Comparison of ENCODE assay signal across 9 cellular contexts in the genomic region with DNA sequence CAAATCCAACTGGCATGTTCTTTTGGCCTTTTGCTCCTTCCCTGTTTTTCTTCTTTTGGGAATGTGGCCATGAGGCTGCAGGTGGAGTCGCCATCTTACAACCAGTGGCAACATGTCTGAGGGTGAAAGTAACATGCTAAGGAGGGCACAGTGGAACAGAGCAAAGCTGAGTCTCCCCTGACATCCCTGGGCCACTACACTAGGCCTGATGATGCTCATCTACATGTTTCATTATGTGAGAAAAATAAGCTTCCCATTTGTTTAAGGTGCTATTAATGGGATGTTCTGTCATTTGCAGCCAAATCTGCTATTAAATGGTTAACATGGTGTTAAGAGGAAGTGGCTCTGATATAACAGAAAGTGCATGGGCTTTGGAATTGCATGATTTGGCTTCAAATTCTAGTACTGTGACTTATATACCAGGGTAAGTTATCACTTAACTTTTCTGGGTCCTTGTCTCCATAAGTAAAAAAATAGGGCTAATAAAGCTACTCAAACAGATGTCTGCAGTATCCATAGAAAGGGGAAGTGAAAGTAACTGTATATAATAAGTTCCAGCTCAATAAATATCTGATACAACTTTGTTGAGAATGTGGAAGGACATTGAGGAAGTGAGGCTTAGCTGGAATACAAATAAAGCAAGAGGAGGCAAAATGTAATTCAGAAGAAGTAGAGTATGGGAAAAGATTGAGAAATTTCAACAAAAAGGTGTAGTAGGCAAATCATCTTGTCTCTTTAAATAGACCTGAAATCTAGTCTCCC.
DNase-seq lines count a peak whose midpoint lies in the region; ATAC-seq and TF ChIP-seq lines count a peak whose summit lies in the region.
"Had no signal": no experiment of that assay in that cellular context is flagged by ENCODE, and none has a peak within 500 bp of the region (broad histone marks: within the 10 kb centered on the region; RNA-seq: fewer than 3 reads in every experiment).

No MANE protein-coding gene starts in this region.

- TF ChIP-seq CTCF in GM13977 (IDR thresholded peaks at IDR 0.05; ENCODE audit: extremely low read depth, insufficient read depth, missing control alignments) (no peak), nephron progenitor cell (IDR thresholded peaks at IDR 0.05) (no peak)

- DNase-seq in GM13977 (ENCODE audit: low spot score) (peak; percentile 30), nephron progenitor cell (no peak), iPS-NIHi11 (ENCODE audit: low spot score) (no peak), NCI-H69 (lab: John Stamatoyannopoulos, UW) (no peak), hepatic stellate cell (ENCODE audit: low spot score) (no peak)

- peaks cover 32% of the 10 kb centered on the region for H3K4me1 Mint-ChIP-seq in activated naive CD8-positive, alpha-beta T cell (ENCODE audit: low read depth)
- peaks cover 6% of the 10 kb centered on the region for H3K4me1 Mint-ChIP-seq in nephron progenitor cell

- in situ Hi-C loops in GM13977 (cut with MboI; ENCODE audit: low pct_unique_long_range_greater_than_20kb, low sequenced_read_pairs, unreplicated experiment): no loop called here

- ATAC-seq in GM21381 (IDR thresholded peaks at IDR 0.05; ENCODE audit: unreplicated experiment): peak; percentile 69
- peak; percentile 84 for ATAC-seq in HG03432 (IDR thresholded peaks at IDR 0.05; ENCODE audit: unreplicated experiment)
- ATAC-seq: PC-3 had no signal

- H3K9me3 Mint-ChIP-seq in activated naive CD8-positive, alpha-beta T cell (ENCODE audit: low read depth): no peaks in the 10 kb centered on the region
- H3K9me3 Mint-ChIP-seq in nephron progenitor cell: no peaks in the 10 kb centered on the region

- no peaks in the 10 kb centered on the region for H3K27me3 Mint-ChIP-seq in activated naive CD8-positive, alpha-beta T cell
- no peaks in the 10 kb centered on the region for H3K27me3 Mint-ChIP-seq in nephron progenitor cell (ENCODE audit: low read depth, poor library complexity)

- H3K27ac Mint-ChIP-seq in activated naive CD8-positive, alpha-beta T cell: peak overlapping the region; percentile 16
- H3K27ac Mint-ChIP-seq in nephron progenitor cell: no peak overlapping the region

- no peak overlapping the region for H3K4me3 Mint-ChIP-seq in activated naive CD8-positive, alpha-beta T cell
- H3K4me3 Mint-ChIP-seq in nephron progenitor cell: no peak overlapping the region

- no peaks in the 10 kb centered on the region for H3K36me3 Mint-ChIP-seq in activated naive CD8-positive, alpha-beta T cell
- no peaks in the 10 kb centered on the region for H3K36me3 Mint-ChIP-seq in nephron progenitor cell (ENCODE audit: low read depth)
